8 cellular contexts compared by ENCODE assay signal in genomic region chr12:127923501-127923900, GRCh38.
"Had no signal": no experiment of that assay in that cellular context is flagged by ENCODE, and none has a peak within 500 bp of the region (broad histone marks: within the 10 kb centered on the region; RNA-seq: fewer than 3 reads in every experiment).

No MANE protein-coding gene starts in this region.

- ATAC-seq: GM12878 had no signal

- DNase-seq: GDM1, GF-D8 had no signal

- H3K4me3 ChIP-seq: GM12878 had no signal

- FAIRE-seq: G401.6, GM12878, GM12891, GM12892, GM18507, GM19239 had no signal
